Comparison of ENCODE assay signal across 28 cellular contexts in genomic region chr3:148532774-148533173, GRCh38.
"Had no signal": no experiment of that assay in that cellular context is flagged by ENCODE, and none has a peak within 500 bp of the region (broad histone marks: within the 10 kb centered on the region; RNA-seq: fewer than 3 reads in every experiment).

No MANE protein-coding gene starts in this region.

- H3K27me3 ChIP-seq: neutrophil, pancreas, right lobe of liver, sigmoid colon, thyroid gland, tibial nerve, upper lobe of left lung had no signal

- H3K4me1 Mint-ChIP-seq: naive B cell; naive thymus-derived CD8-positive, alpha-beta T cell; nephron progenitor cell; neural crest cell; stimulated activated memory B cell treated with anti-CD40 and anti-IgM and Interleukin-4, amounts not matched to agents 10 μg/mL and 1 μg/mL and 100 μg/mL, for 72 hours; stimulated activated naive CD8-positive, alpha-beta T cell treated with anti-CD3 and anti-CD28 coated beads, Interleukin-15, amount 100 ng/mL, for 72 hours had no signal

- H3K4me1 ChIP-seq: pancreas, psoas muscle, thyroid gland, upper lobe of left lung had no signal

- H3K9me3 ChIP-seq: neutrophil, pancreas, psoas muscle, right lobe of liver, sigmoid colon, thoracic aorta, thyroid gland, upper lobe of left lung had no signal

- H3K27ac Mint-ChIP-seq: naive B cell; naive thymus-derived CD8-positive, alpha-beta T cell; natural killer cell treated with Interleukin-12 subunit alpha and Interleukin-12 subunit beta and Interleukin-15 and Interleukin-18, amount 100 ng/mL, for 72 hours; nephron progenitor cell; progenitor cell of endocrine pancreas; stimulated activated memory B cell treated with anti-CD40 and anti-IgM and Interleukin-4, amounts not matched to agents 10 μg/mL and 1 μg/mL and 100 μg/mL, for 72 hours; stimulated activated naive CD8-positive, alpha-beta T cell treated with anti-CD3 and anti-CD28 coated beads, Interleukin-15, amount 100 ng/mL, for 72 hours had no signal

- H3K4me3 Mint-ChIP-seq: naive B cell; naive thymus-derived CD8-positive, alpha-beta T cell; natural killer cell treated with Interleukin-12 subunit alpha and Interleukin-12 subunit beta and Interleukin-15 and Interleukin-18, amount 100 ng/mL, for 72 hours; nephron progenitor cell; neural crest cell; stimulated activated memory B cell treated with anti-CD40 and anti-IgM and Interleukin-4, amounts not matched to agents 10 μg/mL and 1 μg/mL and 100 μg/mL, for 72 hours; stimulated activated naive CD8-positive, alpha-beta T cell treated with anti-CD3 and anti-CD28 coated beads, Interleukin-15, amount 100 ng/mL, for 72 hours had no signal

- DNase-seq: naive B cell; naive thymus-derived CD8-positive, alpha-beta T cell; nephron progenitor cell; nucleus accumbens; pancreas; posterior cingulate gyrus; psoas muscle; right cardiac atrium; right lobe of liver; sigmoid colon; small intestine; stimulated activated CD4-positive, alpha-beta T cell treated with anti-CD3 and anti-CD28 coated beads, Interleukin-15, amount 100 ng/mL, for 24 hours; stimulated activated CD4-positive, alpha-beta T cell treated with anti-CD3 and anti-CD28 coated beads, Interleukin-2, amount 100 ng/mL, for 24 hours; stimulated activated CD4-positive, alpha-beta T cell treated with anti-CD3 and anti-CD28 coated beads, Interleukin-2, amount 100 ng/mL, for 48 hours; stimulated activated CD4-positive, alpha-beta T cell treated with anti-CD3 and anti-CD28 coated beads, Interleukin-4, amount 100 ng/mL, for 24 hours; stimulated activated naive CD4-positive, alpha-beta T cell; stimulated activated naive CD8-positive, alpha-beta T cell treated with anti-CD3 and anti-CD28 coated beads, Interleukin-15, amount 100 ng/mL, for 72 hours; stimulated activated naive CD8-positive, alpha-beta T cell treated with anti-CD3 and anti-CD28 coated beads, Interleukin-15, Interleukin-2, amounts not matched to agents 100 U/mL and 50 U/mL, for 24 hours; thyroid gland; trophoblast cell; upper lobe of left lung had no signal

- H3K36me3 ChIP-seq: neutrophil, pancreas, right lobe of liver, sigmoid colon, thoracic aorta, thyroid gland, tibial nerve, upper lobe of left lung had no signal

- H3K4me3 ChIP-seq: pancreas, psoas muscle, right lobe of liver, sigmoid colon, thoracic aorta, thyroid gland, tibial nerve, upper lobe of left lung had no signal

- H3K27ac ChIP-seq: neutrophil, pancreas, psoas muscle, right lobe of liver, sigmoid colon, thoracic aorta, thyroid gland, tibial nerve, upper lobe of left lung had no signal

- H3K27me3 Mint-ChIP-seq: naive B cell; naive thymus-derived CD8-positive, alpha-beta T cell; natural killer cell treated with Interleukin-12 subunit alpha and Interleukin-12 subunit beta and Interleukin-15 and Interleukin-18, amount 100 ng/mL, for 72 hours; progenitor cell of endocrine pancreas; stimulated activated memory B cell treated with anti-CD40 and anti-IgM and Interleukin-4, amounts not matched to agents 10 μg/mL and 1 μg/mL and 100 μg/mL, for 72 hours; stimulated activated naive CD8-positive, alpha-beta T cell treated with anti-CD3 and anti-CD28 coated beads, Interleukin-15, amount 100 ng/mL, for 72 hours had no signal

- H3K9me3 Mint-ChIP-seq: nephron progenitor cell; neural crest cell; stimulated activated memory B cell treated with anti-CD40 and anti-IgM and Interleukin-4, amounts not matched to agents 10 μg/mL and 1 μg/mL and 100 μg/mL, for 72 hours had no signal

- H3K36me3 Mint-ChIP-seq: naive B cell; naive thymus-derived CD8-positive, alpha-beta T cell; natural killer cell treated with Interleukin-12 subunit alpha and Interleukin-12 subunit beta and Interleukin-15 and Interleukin-18, amount 100 ng/mL, for 72 hours; stimulated activated memory B cell treated with anti-CD40 and anti-IgM and Interleukin-4, amounts not matched to agents 10 μg/mL and 1 μg/mL and 100 μg/mL, for 72 hours had no signal

- ATAC-seq: naive thymus-derived CD8-positive, alpha-beta T cell; natural killer cell treated with Interleukin-12 subunit alpha and Interleukin-12 subunit beta and Interleukin-15 and Interleukin-18, amount 100 ng/mL, for 72 hours; pancreas; psoas muscle; right cardiac atrium; right lobe of liver; stimulated activated memory B cell treated with anti-CD40 and anti-IgM and Interleukin-4, amounts not matched to agents 10 μg/mL and 1 μg/mL and 100 μg/mL, for 72 hours; stimulated activated naive CD8-positive, alpha-beta T cell treated with anti-CD3 and anti-CD28 coated beads, Interleukin-15, amount 100 ng/mL, for 72 hours; stimulated activated naive CD8-positive, alpha-beta T cell treated with anti-CD3 and anti-CD28 coated beads, Interleukin-15, Interleukin-2, amounts not matched to agents 100 U/mL and 50 U/mL, for 24 hours had no signal
